ENCODE assay signal across 14 cellular contexts in the genomic region with DNA sequence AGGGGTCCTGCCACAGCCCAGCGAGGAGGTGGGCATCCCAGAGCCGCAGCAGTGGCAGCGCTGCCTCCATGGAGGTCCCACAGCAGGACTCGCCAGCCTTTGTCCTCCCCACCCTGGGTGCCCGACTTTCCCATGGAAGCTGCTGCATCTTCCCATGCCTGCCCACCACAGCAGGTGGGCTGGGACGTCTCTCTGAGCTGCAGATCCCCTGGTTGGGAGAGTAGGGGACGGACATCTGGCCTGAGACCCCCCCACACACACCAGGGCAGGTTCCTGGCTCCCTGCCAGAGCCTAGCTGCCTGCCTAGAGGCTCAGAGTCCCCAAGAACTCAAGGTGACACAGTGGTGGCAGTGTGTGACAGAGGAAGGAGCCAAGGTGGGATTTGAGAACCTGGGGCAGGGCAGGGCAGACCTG. TPM values are rescaled to one million over a fixed set of nuclear protein-coding genes. Genes with fewer than 3 reads are reported as not detected.
DNase-seq lines count a peak whose midpoint lies in the region; ATAC-seq and TF ChIP-seq lines count a peak whose summit lies in the region.
"Had no signal": no experiment of that assay in that cellular context is flagged by ENCODE, and none has a peak within 500 bp of the region (broad histone marks: within the 10 kb centered on the region; RNA-seq: fewer than 3 reads in every experiment).

No MANE protein-coding gene starts in this region.

- no peaks in the 10 kb centered on the region for H3K36me3 Mint-ChIP-seq in chondrocyte (ENCODE audit: low read depth)

- no peak overlapping the region for H3K4me3 Mint-ChIP-seq in chondrocyte (ENCODE audit: unreplicated experiment)
- H3K4me3 Mint-ChIP-seq: T-helper 1 cell treated with Interleukin-12 subunit alpha and Interleukin-12 subunit beta and Interleukin-4 antibody, amounts not matched to agents 30 μg/mL and 1 μg/mL, for 36 hours had no signal

- peaks cover 19% of the 10 kb centered on the region for H3K4me1 ChIP-seq in BE2C

- no peak for TF ChIP-seq RAD21 in Ishikawa (IDR thresholded peaks at IDR 0.05; ENCODE audit: low read depth)

- no peaks in the 10 kb centered on the region for H3K36me3 ChIP-seq in BE2C

- no peak for TF ChIP-seq EP300 in Ishikawa (IDR thresholded peaks at IDR 0.05; ENCODE audit: borderline replicate concordance)

- peaks cover 2% of the 10 kb centered on the region for H3K27me3 Mint-ChIP-seq in chondrocyte (ENCODE audit: low read depth)

- H3K27me3 ChIP-seq in BE2C: no peaks in the 10 kb centered on the region

- no peaks in the 10 kb centered on the region for H3K9me3 ChIP-seq in BE2C

- TF ChIP-seq CTCF in BE2C (IDR thresholded peaks at IDR 0.05; ENCODE audit: low read depth, low read length) (no peak), chondrocyte (IDR thresholded peaks at IDR 0.05) (no peak)

- ATAC-seq in GM21825 (IDR thresholded peaks at IDR 0.05; ENCODE audit: unreplicated experiment): no peak

- no peak overlapping the region for H3K27ac Mint-ChIP-seq in chondrocyte (ENCODE audit: unreplicated experiment)

- DNase-seq in NCI-H146 (lab: John Stamatoyannopoulos, UW) (peak; percentile 32), NCI-H146 treated with DMSO at 0.1 percent for 48 hours (lab: John Stamatoyannopoulos, UW; ENCODE audit: unreplicated experiment) (no peak), BE2C (peak; percentile 66), chondrocyte (ENCODE audit: low spot score) (peak; percentile 92)
- no peak for DNase-seq in stimulated activated CD4-positive, alpha-beta T cell treated with anti-CD3 and anti-CD28 coated beads, Interleukin-4, amount 100 ng/mL, for 4 hours
- DNase-seq in activated CD4-positive, alpha-beta T cell treated with anti-CD3 and anti-CD28 coated beads for 4 hours: no peak
- DNase-seq: DMS153, EL, NCI-H1436 treated with DMSO at 0.1 percent for 48 hours, NCI-H446, SHP77 treated with DMSO at 0.1 percent for 48 hours had no signal

- no peak overlapping the region for H3K4me3 ChIP-seq in BE2C (ENCODE audit: low read depth, low read length)

- H3K4me1 Mint-ChIP-seq in chondrocyte (ENCODE audit: low read depth): peaks cover 15% of the 10 kb centered on the region

- no peaks in the 10 kb centered on the region for H3K9me3 Mint-ChIP-seq in chondrocyte (ENCODE audit: low read depth)
- H3K9me3 Mint-ChIP-seq: T-helper 1 cell treated with Interleukin-12 subunit alpha and Interleukin-12 subunit beta and Interleukin-4 antibody, amounts not matched to agents 30 μg/mL and 1 μg/mL, for 36 hours had no signal

TF ChIP-seq in Ishikawa, 13 proteins besides CTCF, POLR2A, EP300 and RAD21:
- 0 out of 2 replicates have a peak, but pooled peaks have one; percentile 50 for TF ChIP-seq NFIC (IDR thresholded peaks at IDR 0.05)
- no peak for TF ChIP-seq TEAD4 (IDR thresholded peaks at IDR 0.05)
TF ChIP-seq in Ishikawa: peak in this region for 1.

RNA-seq across cellular contexts. Expression of gene PRR5, which starts 21.5 kb away (rescaled TPM):
- polyA plus RNA-seq in BE2C (2012; ENCODE audit: insufficient read depth, insufficient read length, low read depth): 8.3 TPM
- total RNA-seq in chondrocyte: 10.6 to 17.2 TPM (median 15.1 TPM) in 3 replicates

Comparison
In these comparisons a context has a peak if more than half of its experiments do, and no peak if none do; other contexts are left out.
1. DNase-seq: peak in NCI-H146 (single experiment), BE2C (single experiment) and chondrocyte (single experiment); none in NCI-H146 treated with DMSO at 0.1 percent for 48 hours (single experiment), stimulated activated CD4-positive, alpha-beta T cell treated with anti-CD3 and anti-CD28 coated beads, Interleukin-4, amount 100 ng/mL, for 4 hours (0 of 2) and activated CD4-positive, alpha-beta T cell treated with anti-CD3 and anti-CD28 coated beads for 4 hours (0 of 2).